27 cellular contexts compared by ENCODE assay signal in genomic region chr9:27278374-27278773, GRCh38. TPM values are rescaled to one million over a fixed set of nuclear protein-coding genes. Genes with fewer than 3 reads are reported as not detected.
"Had no signal": no experiment of that assay in that cellular context is flagged by ENCODE, and none has a peak within 500 bp of the region (broad histone marks: within the 10 kb centered on the region; RNA-seq: fewer than 3 reads in every experiment).

No MANE protein-coding gene starts in this region.

- H3K4me1 ChIP-seq: adrenal gland, prostate gland had no signal

- H3K36me3 ChIP-seq: adrenal gland, heart left ventricle, prostate gland, right atrium auricular region, transverse colon had no signal

- H3K9me3 ChIP-seq: adrenal gland, heart left ventricle, prostate gland, right atrium auricular region, transverse colon had no signal

- DNase-seq: activated CD4-positive, alpha-beta T cell treated with anti-CD3 and anti-CD28 coated beads for 1 hour; activated CD4-positive, alpha-beta T cell treated with anti-CD3 and anti-CD28 coated beads, Interleukin-2, amount 50 U/mL, for 1 hour; activated CD8-positive, alpha-beta T cell treated with anti-CD3 and anti-CD28 coated beads, Interleukin-2, amount 10 ng/mL, durations not matched to agents 7 days and 5 days; activated gamma-delta T cell treated with Interleukin-2 at 50 U/mL for 16 hours; activated T-cell treated with anti-CD3 and anti-CD28 coated beads, Interleukin-2, amount 50 U/mL, for 1 hour; adrenal gland; heart left ventricle; left ventricle myocardium superior; mammary epithelial cell; midbrain; natural killer cell; stimulated activated CD4-positive, alpha-beta T cell treated with anti-CD3 and anti-CD28 coated beads, Interleukin-1b, Interleukin-23, amount 100 ng/mL, for 48 hours; stimulated activated naive CD8-positive, alpha-beta T cell treated with anti-CD3 and anti-CD28 coated beads, Interleukin-15, amount 100 ng/mL, for 72 hours; T-helper 1 cell; transverse colon had no signal

- H3K27ac ChIP-seq: adrenal gland, coronary artery, heart left ventricle, prostate gland, right atrium auricular region, transverse colon had no signal

- H3K27me3 ChIP-seq: adrenal gland, heart left ventricle, right atrium auricular region, transverse colon had no signal

- ATAC-seq: activated CD8-positive, alpha-beta T cell treated with anti-CD3 and anti-CD28 coated beads, Interleukin-2, amount 10 ng/mL, durations not matched to agents 7 days and 5 days; activated naive CD4-positive, alpha-beta T cell treated with anti-CD3 and anti-CD28 coated beads, Interleukin-2, amount 50 U/mL, for 72 hours; heart left ventricle; left ventricle myocardium superior; natural killer cell; stimulated activated effector memory CD8-positive, alpha-beta T cell treated with anti-CD3 and anti-CD28 coated beads, Interleukin-12 subunit alpha, Interleukin-12 subunit beta, amount 100 ng/mL, for 72 hours; stimulated activated naive CD8-positive, alpha-beta T cell treated with anti-CD3 and anti-CD28 coated beads, Interleukin-15, amount 100 ng/mL, for 72 hours had no signal

- H3K4me3 ChIP-seq: adrenal gland, coronary artery, heart left ventricle, prostate gland, right atrium auricular region, skin epidermis, transverse colon had no signal

- FAIRE-seq: astrocyte, endometrium, islet of Langerhans, TTC549 had no signal

RNA-seq across cellular contexts. Expression of gene EQTN, which starts 18.6 kb away (rescaled TPM):
- total RNA-seq: activated CD8-positive, alpha-beta T cell treated with anti-CD3 and anti-CD28 coated beads, Interleukin-2, amount 10 ng/mL, durations not matched to agents 7 days and 5 days; activated naive CD4-positive, alpha-beta T cell treated with anti-CD3 and anti-CD28 coated beads, Interleukin-2, amount 50 U/mL, for 72 hours; adrenal gland; astrocyte; epithelial cell of proximal tubule; heart left ventricle; left ventricle myocardium superior; mammary epithelial cell; natural killer cell; osteocyte; right atrium auricular region had no signal
